ENCODE assay signal across 8 cellular contexts in the genomic region with DNA sequence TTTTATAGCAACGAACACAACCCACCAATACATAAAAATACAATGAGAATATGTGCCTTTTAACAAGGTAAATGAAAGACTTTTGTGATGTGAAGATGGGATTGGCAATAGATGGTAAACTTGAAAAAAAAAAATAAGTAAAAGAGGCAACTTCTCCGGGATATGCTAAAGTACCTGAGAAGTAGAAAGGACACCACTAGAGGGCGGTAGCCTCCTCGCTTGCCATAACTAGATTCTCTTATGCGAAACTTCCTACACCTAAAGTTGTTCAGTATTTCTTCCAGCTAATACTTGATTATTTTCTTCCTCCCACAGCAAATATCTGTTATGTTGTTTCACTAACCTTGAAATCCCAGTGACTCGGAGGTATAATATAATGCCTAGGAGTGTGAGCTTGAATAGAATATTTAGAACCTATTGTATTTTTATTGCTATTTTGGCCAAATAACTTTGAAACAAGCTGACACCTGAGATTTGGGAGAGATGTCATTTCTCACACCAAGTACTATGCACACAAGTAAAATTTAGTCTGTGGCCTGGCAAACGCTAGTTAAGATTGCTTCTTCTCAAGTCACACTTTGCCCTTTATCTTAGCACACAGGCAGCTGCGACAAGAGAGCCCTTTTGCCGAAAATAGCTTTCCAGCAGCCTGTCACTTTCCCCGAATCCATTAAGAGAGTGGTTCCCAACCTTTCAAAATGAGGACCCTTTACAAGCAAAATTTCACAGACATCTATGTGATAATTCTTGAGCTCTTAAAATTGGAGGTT. TPM values are rescaled to one million over a fixed set of nuclear protein-coding genes. Genes with fewer than 3 reads are reported as not detected.
DNase-seq lines count a peak whose midpoint lies in the region; ATAC-seq and TF ChIP-seq lines count a peak whose summit lies in the region.

No MANE protein-coding gene starts in this region.

- H3K4me2 ChIP-seq in Karpas-422 (ENCODE audit: low read depth, low read length, poor library complexity, severe bottlenecking): no peak overlapping the region

- H3K9me2 ChIP-seq in Karpas-422 (replicated peaks; ENCODE audit: insufficient read depth, low read length): no peaks in the 10 kb centered on the region

- peak; percentile 27 for DNase-seq in DMS114 treated with DMSO at 0.1 percent for 48 hours (lab: John Stamatoyannopoulos, UW; ENCODE audit: unreplicated experiment)
- peak; percentile 88 for DNase-seq in Karpas-422
- peak; percentile 48 for DNase-seq in RWPE1 (ENCODE audit: low spot score)
- peak; percentile 76 for DNase-seq in activated naive CD4-positive, alpha-beta T cell treated with anti-CD3 and anti-CD28 coated beads for 36 hours
- peak; percentile 15 to 90 (median 75) for DNase-seq in head of caudate nucleus
- DNase-seq in progenitor cell of endocrine pancreas (ENCODE audit: low spot score, unreplicated experiment): peak; percentile 22
- DNase-seq in vagina (ENCODE audit: extremely low spot score in 2 of 2): no peak

- H3K36me3 Mint-ChIP-seq in activated naive CD4-positive, alpha-beta T cell treated with anti-CD3 and anti-CD28 coated beads for 36 hours (ENCODE audit: low read depth): no peaks in the 10 kb centered on the region
- no peaks in the 10 kb centered on the region for H3K36me3 Mint-ChIP-seq in progenitor cell of endocrine pancreas (ENCODE audit: insufficient read depth)

- H3K9me3 ChIP-seq in Karpas-422 (ENCODE audit: low read length): no peaks in the 10 kb centered on the region
- no peaks in the 10 kb centered on the region for H3K9me3 ChIP-seq in vagina

- no peaks in the 10 kb centered on the region for H4K20me1 ChIP-seq in Karpas-422 (ENCODE audit: insufficient read depth, low read depth, low read length)

- no peaks in the 10 kb centered on the region for H3K79me2 ChIP-seq in Karpas-422 (ENCODE audit: low read length)

- H3K27me3 ChIP-seq in Karpas-422 (ENCODE audit: low read length) (no peaks in the 10 kb centered on the region), vagina (no peaks in the 10 kb centered on the region)

- no peak overlapping the region for H2AFZ ChIP-seq in Karpas-422 (ENCODE audit: low read length)

- H3K27ac ChIP-seq in Karpas-422 (ENCODE audit: low read length): no peak overlapping the region
- H3K27ac ChIP-seq in RWPE1: no peak overlapping the region
- no peak overlapping the region for H3K27ac ChIP-seq in vagina

- H3K36me3 ChIP-seq in Karpas-422 (ENCODE audit: insufficient read depth, low read length): no peaks in the 10 kb centered on the region
- no peaks in the 10 kb centered on the region for H3K36me3 ChIP-seq in vagina

- H3K4me1 ChIP-seq in Karpas-422 (ENCODE audit: low read length) (no peaks in the 10 kb centered on the region), vagina (no peaks in the 10 kb centered on the region)

- no peaks in the 10 kb centered on the region for H3K4me1 Mint-ChIP-seq in activated naive CD4-positive, alpha-beta T cell treated with anti-CD3 and anti-CD28 coated beads for 36 hours (ENCODE audit: low read depth)
- H3K4me1 Mint-ChIP-seq in progenitor cell of endocrine pancreas (ENCODE audit: low read depth): peaks cover 5% of the 10 kb centered on the region

- intact Hi-C loops in activated naive CD4-positive, alpha-beta T cell treated with anti-CD3 and anti-CD28 coated beads for 36 hours (cut with micrococcal nuclease): loop anchor here (1.0 to 5.0 kb wide), 2 partner anchors 105 to 189 kb away; no protein-coding TSS in a partner anchor
- intact Hi-C loops in head of caudate nucleus (cut with DNase I) (no loop called here), vagina (cut with DNase I) (loop anchor here (5.0 to 10.0 kb wide), 2 partner anchors 108 to 190 kb away; no protein-coding TSS in a partner anchor)

- no peaks in the 10 kb centered on the region for H3K9me3 Mint-ChIP-seq in activated naive CD4-positive, alpha-beta T cell treated with anti-CD3 and anti-CD28 coated beads for 36 hours
- H3K9me3 Mint-ChIP-seq in progenitor cell of endocrine pancreas (ENCODE audit: low read depth): no peaks in the 10 kb centered on the region

- no peak for TF ChIP-seq POLR2A in vagina (IDR thresholded peaks at IDR 0.05)

- no peaks in the 10 kb centered on the region for H3K27me3 Mint-ChIP-seq in activated naive CD4-positive, alpha-beta T cell treated with anti-CD3 and anti-CD28 coated beads for 36 hours (ENCODE audit: low read depth)
- H3K27me3 Mint-ChIP-seq in progenitor cell of endocrine pancreas: no peaks in the 10 kb centered on the region

- no peak overlapping the region for H3K27ac Mint-ChIP-seq in activated naive CD4-positive, alpha-beta T cell treated with anti-CD3 and anti-CD28 coated beads for 36 hours
- no peak overlapping the region for H3K27ac Mint-ChIP-seq in progenitor cell of endocrine pancreas

- CTCF ChIA-PET in RWPE1 (lab: Yijun Ruan, JAX): interaction anchor here (0.6 to 1.1 kb wide), 20 partner anchors 10 to 1001 kb away, joined by 3 to 10 read pairs (median 4); a partner anchor contains a TSS
- CTCF ChIA-PET in activated naive CD4-positive, alpha-beta T cell treated with anti-CD3 and anti-CD28 coated beads for 36 hours (lab: Charles Lee): interaction anchor here (0.5 to 2.1 kb wide), 27 partner anchors 11 to 378 kb away, joined by 3 to 19 read pairs (median 4); a partner anchor contains a TSS

- peak; percentile 89 for ATAC-seq in GM21423 (IDR thresholded peaks at IDR 0.05; ENCODE audit: unreplicated experiment)

- no peak overlapping the region for H3K4me3 Mint-ChIP-seq in activated naive CD4-positive, alpha-beta T cell treated with anti-CD3 and anti-CD28 coated beads for 36 hours
- H3K4me3 Mint-ChIP-seq in progenitor cell of endocrine pancreas (ENCODE audit: low read depth): peak overlapping the region; percentile 18

- POLR2A ChIA-PET in RWPE1 (lab: Yijun Ruan, JAX; ENCODE audit: low non-redundant PET): no interaction called here

- no peak overlapping the region for H3K9ac ChIP-seq in Karpas-422 (ENCODE audit: low read length)

- H3K4me3 ChIP-seq in Karpas-422 (ENCODE audit: low read length) (no peak overlapping the region), vagina (no peak overlapping the region)

- TF ChIP-seq CTCF in RWPE1 (conservative IDR thresholded peaks at IDR 0.05; ENCODE audit: low read depth): peak; percentile 93
- peak; percentile 97 for TF ChIP-seq CTCF in progenitor cell of endocrine pancreas (IDR thresholded peaks at IDR 0.05; ENCODE audit: unreplicated experiment)
- peak; percentile 67 to 75 (median 71) for TF ChIP-seq CTCF in vagina (IDR thresholded peaks at IDR 0.05)

RNA-seq across cellular contexts. Expression of a gene that starts 44.9 kb away (rescaled TPM):
- 30.2 and 53.8 TPM in 2 replicates for total RNA-seq in Karpas-422 (2014; rRNA removed; shearing (Covaris generic); ENCODE audit: low replicate concordance)
- 10 to 100 TPM; 19.0 to 22.2 TPM for total RNA-seq in activated naive CD4-positive, alpha-beta T cell treated with anti-CD3 and anti-CD28 coated beads for 36 hours
- 66.1 and 67.9 TPM in 2 replicates for total RNA-seq in progenitor cell of endocrine pancreas
- total RNA-seq in vagina: 137 TPM

Comparison
In these comparisons a context has a peak if more than half of its experiments do, and no peak if none do; other contexts are left out.
1. DNase-seq: peak in DMS114 treated with DMSO at 0.1 percent for 48 hours (single experiment), Karpas-422 (single experiment), RWPE1 (single experiment), activated naive CD4-positive, alpha-beta T cell treated with anti-CD3 and anti-CD28 coated beads for 36 hours (single experiment), head of caudate nucleus (42 of 42) and progenitor cell of endocrine pancreas (single experiment); none in vagina (0 of 2).
2. Peak in every context shown above with its lines, with median percentiles within 50 percentile points of each other: CTCF ChIP-seq.